8 cellular contexts compared by ENCODE assay signal in the genomic region with DNA sequence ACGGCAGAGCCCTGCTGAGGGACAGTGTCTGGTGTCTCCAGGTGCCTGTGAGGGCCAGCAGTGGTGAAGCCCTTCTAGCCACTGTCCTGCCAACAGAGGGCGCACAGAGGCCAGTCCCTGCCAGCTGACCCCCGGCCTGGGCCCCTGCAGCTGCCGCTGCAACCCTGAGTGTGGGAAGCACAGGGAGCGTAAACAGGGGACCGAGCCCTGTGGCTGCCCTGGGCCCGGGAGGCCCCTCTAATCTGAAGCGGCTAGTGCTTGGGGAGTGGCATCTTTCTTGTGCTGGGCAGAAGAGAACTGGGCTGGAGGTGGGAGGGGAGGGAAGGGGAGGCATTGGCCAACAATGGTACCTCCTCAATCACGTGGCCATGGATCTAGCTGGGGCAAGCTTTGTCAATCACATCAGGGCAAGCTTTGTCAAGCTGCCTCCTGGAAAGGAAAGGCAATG. TPM values are rescaled to one million over a fixed set of nuclear protein-coding genes. Genes with fewer than 3 reads are reported as not detected.
DNase-seq lines count a peak whose midpoint lies in the region; ATAC-seq and TF ChIP-seq lines count a peak whose summit lies in the region.

No MANE protein-coding gene starts in this region.

- TF ChIP-seq POLR2A in upper lobe of left lung (IDR thresholded peaks at IDR 0.05): peak in 1 of 4 donors; percentile 13

- intact Hi-C loops in CD14-positive monocyte (cut with micrococcal nuclease): no loop called here
- intact Hi-C loops in lower lobe of right lung (cut with DNase I): no loop called here

- peak; percentile 77 to 79 for ATAC-seq in lower lobe of right lung
- ATAC-seq in upper lobe of left lung (ENCODE audit: low FRiP score in 2 of 2): peak; percentile 67 to 76

- H3K9me3 ChIP-seq in HEK293 (ENCODE audit: control insufficient read depth, insufficient read depth, low read depth, low read length) (no peaks in the 10 kb centered on the region), NT2/D1 (ENCODE audit: insufficient read depth, low read length) (no peaks in the 10 kb centered on the region), lower lobe of right lung (no peaks in the 10 kb centered on the region), upper lobe of left lung (no peaks in the 10 kb centered on the region)

- no peaks in the 10 kb centered on the region for H3K27me3 ChIP-seq in NT2/D1 (ENCODE audit: insufficient read depth, insufficient read length)
- no peaks in the 10 kb centered on the region for H3K27me3 ChIP-seq in lower lobe of right lung (ENCODE audit: low read depth)
- H3K27me3 ChIP-seq in upper lobe of left lung: no peaks in the 10 kb centered on the region

- TF ChIP-seq CTCF in CD14-positive monocyte (IDR thresholded peaks at IDR 0.05) (peak; percentile 93), HEK293 (tag by site-specific recombination; IDR thresholded peaks at IDR 0.05) (peak; percentile 87), lower lobe of right lung (IDR thresholded peaks at IDR 0.05) (peak; percentile 75), upper lobe of left lung (IDR thresholded peaks at IDR 0.05) (peak; percentile 60 to 79 (median 70))

- H3K36me3 ChIP-seq in HEK293 (ENCODE audit: control insufficient read depth in 2 of 2, insufficient read depth in 1 of 2, low read length in 2 of 2) (peaks cover 0 to 21% of the 10 kb centered on the region in 2 experiments; a peak in 1 of 3 replicates), NT2/D1 (ENCODE audit: insufficient read depth, insufficient read length, low read length) (peaks cover 12% of the 10 kb centered on the region), lower lobe of right lung (no peaks in the 10 kb centered on the region), upper lobe of left lung (peaks cover 0 to 11% (median 0%) of the 10 kb centered on the region in 4 donors)

- peak overlapping the region; percentile 46 to 91 (median 82) for H3K27ac Mint-ChIP-seq in CD14-positive monocyte

- TF ChIP-seq EP300 in upper lobe of left lung (IDR thresholded peaks at IDR 0.05): no peak

- CTCF ChIA-PET in HEK293 (lab: Yijun Ruan, JAX): interaction anchor here (0.6 to 7.2 kb wide), 24 partner anchors 10 to 566 kb away, joined by 3 to 57 read pairs (median 4); a partner anchor contains a TSS

- H3K4me3 ChIP-seq in HEK293 (ENCODE audit: low read depth, low read length): no peak overlapping the region
- no peak overlapping the region for H3K4me3 ChIP-seq in NT2/D1 (ENCODE audit: insufficient read length, low read depth)
- peak overlapping the region; percentile 7 for H3K4me3 ChIP-seq in lower lobe of right lung
- H3K4me3 ChIP-seq in upper lobe of left lung: peak overlapping the region in 2 of 4 donors; percentile 11 to 35

- no peaks in the 10 kb centered on the region for H3K9me3 Mint-ChIP-seq in CD14-positive monocyte

- H3K4me1 ChIP-seq in HEK293 (ENCODE audit: control insufficient read depth, insufficient read depth, low read length) (peaks cover 15% of the 10 kb centered on the region), NT2/D1 (ENCODE audit: insufficient read depth, insufficient read length) (peaks cover 28% of the 10 kb centered on the region), lower lobe of right lung (peaks cover 54% of the 10 kb centered on the region), upper lobe of left lung (peaks cover 41 to 59% (median 55%) of the 10 kb centered on the region in 4 donors)

- WGBS in upper lobe of left lung, 2 donors: 7 to 41% methylated on average over 6 to 9 of the region's 9 CpGs

- POLR2A ChIA-PET in HEK293 (lab: Yijun Ruan, JAX): interaction anchor here (0.7 to 2.5 kb wide), 4 partner anchors 15 to 64 kb away, joined by 3 to 10 read pairs (median 4); a partner anchor contains a TSS

- peaks cover 60% of the 10 kb centered on the region for H3K4me1 Mint-ChIP-seq in CD14-positive monocyte

- H3K4me3 Mint-ChIP-seq in CD14-positive monocyte: peak overlapping the region; percentile 66 to 70

- H3K27ac ChIP-seq in HEK293 (ENCODE audit: extremely low read depth, low read depth, low read length) (peak overlapping the region; percentile 2; the same call in 1 of the 2 replicates), lower lobe of right lung (peak overlapping the region; percentile 7), upper lobe of left lung (peak overlapping the region in 3 of 4 donors; percentile 62 to 88 (median 84))

- H3K27me3 Mint-ChIP-seq in CD14-positive monocyte (ENCODE audit: low read depth in 3 of 3): peaks cover 0 to 3% (median 0%) of the 10 kb centered on the region in 3 donors

- DNase-seq in CD14-positive monocyte (ENCODE audit: low spot score): peak; percentile 68
- peak; percentile 50 for DNase-seq in NT2/D1 (ENCODE audit: low read depth, low spot score)
- peak; percentile 23 to 70 for DNase-seq in dermis microvascular lymphatic vessel endothelial cell (ENCODE audit: low read depth in 2 of 2)
- peak; percentile 85 for DNase-seq in lower lobe of right lung
- peak; percentile 87 to 88 for DNase-seq in upper lobe of left lung
- DNase-seq in amniotic stem cell (lab: John Stamatoyannopoulos, UW): no peak
- DNase-seq in NCI-H1694 (lab: John Stamatoyannopoulos, UW): no peak

- H3K36me3 Mint-ChIP-seq in CD14-positive monocyte: peaks cover 13 to 23% of the 10 kb centered on the region in 2 donors

- peak overlapping the region; percentile 10 for H3K9ac ChIP-seq in NT2/D1 (ENCODE audit: insufficient read length, low read depth)

TF ChIP-seq in HEK293, 187 proteins besides CTCF, POLR2A, EP300 and RAD21 (continues in another document):
- TF ChIP-seq ZSCAN23 (tag by site-specific recombination; IDR thresholded peaks at IDR 0.05) (no peak), ZNF366 (tag by site-specific recombination; conservative IDR thresholded peaks at IDR 0.05) (no peak), BCL11A (tag by site-specific recombination; IDR thresholded peaks at IDR 0.05; ENCODE audit: low read depth) (no peak), ZNF157 (tag by site-specific recombination; IDR thresholded peaks at IDR 0.05) (no peak), ZIC2 (tag by site-specific recombination; IDR thresholded peaks at IDR 0.05) (peak; percentile 76), ZSCAN16 (tag by site-specific recombination; IDR thresholded peaks at IDR 0.05) (no peak), ZNF600 (tag by site-specific recombination; IDR thresholded peaks at IDR 0.05) (peak; percentile 67; the same call in 1 of the 2 replicates), ZBTB48 (tag by site-specific recombination; IDR thresholded peaks at IDR 0.05) (peak; percentile 93), ZNF146 (tag by site-specific recombination; IDR thresholded peaks at IDR 0.05) (no peak), WT1 (tag by site-specific recombination; IDR thresholded peaks at IDR 0.05) (0 out of 2 replicates have a peak, but pooled peaks have one; percentile 19), SALL2 (tag by site-specific recombination; IDR thresholded peaks at IDR 0.05; ENCODE audit: borderline replicate concordance) (no peak), ZFP69B (tag by site-specific recombination; IDR thresholded peaks at IDR 0.05) (peak; percentile 68; the same call in 1 of the 2 replicates), ZNF501 (tag by site-specific recombination; IDR thresholded peaks at IDR 0.05) (no peak), ZNF48 (tag by site-specific recombination; IDR thresholded peaks at IDR 0.05) (no peak), ZNF112 (tag by site-specific recombination; IDR thresholded peaks at IDR 0.05) (no peak), HOXA7 (CRISPR knock-in tag; IDR thresholded peaks at IDR 0.05; ENCODE audit: borderline replicate concordance) (no peak), ZNF23 (tag by site-specific recombination; IDR thresholded peaks at IDR 0.05; ENCODE audit: borderline replicate concordance) (no peak), SP7 (tag by site-specific recombination; IDR thresholded peaks at IDR 0.05) (peak; percentile 35; the same call in 1 of the 2 replicates), ZNF837 (tag by site-specific recombination; IDR thresholded peaks at IDR 0.05) (no peak)
- TF ChIP-seq, protein P1, sequence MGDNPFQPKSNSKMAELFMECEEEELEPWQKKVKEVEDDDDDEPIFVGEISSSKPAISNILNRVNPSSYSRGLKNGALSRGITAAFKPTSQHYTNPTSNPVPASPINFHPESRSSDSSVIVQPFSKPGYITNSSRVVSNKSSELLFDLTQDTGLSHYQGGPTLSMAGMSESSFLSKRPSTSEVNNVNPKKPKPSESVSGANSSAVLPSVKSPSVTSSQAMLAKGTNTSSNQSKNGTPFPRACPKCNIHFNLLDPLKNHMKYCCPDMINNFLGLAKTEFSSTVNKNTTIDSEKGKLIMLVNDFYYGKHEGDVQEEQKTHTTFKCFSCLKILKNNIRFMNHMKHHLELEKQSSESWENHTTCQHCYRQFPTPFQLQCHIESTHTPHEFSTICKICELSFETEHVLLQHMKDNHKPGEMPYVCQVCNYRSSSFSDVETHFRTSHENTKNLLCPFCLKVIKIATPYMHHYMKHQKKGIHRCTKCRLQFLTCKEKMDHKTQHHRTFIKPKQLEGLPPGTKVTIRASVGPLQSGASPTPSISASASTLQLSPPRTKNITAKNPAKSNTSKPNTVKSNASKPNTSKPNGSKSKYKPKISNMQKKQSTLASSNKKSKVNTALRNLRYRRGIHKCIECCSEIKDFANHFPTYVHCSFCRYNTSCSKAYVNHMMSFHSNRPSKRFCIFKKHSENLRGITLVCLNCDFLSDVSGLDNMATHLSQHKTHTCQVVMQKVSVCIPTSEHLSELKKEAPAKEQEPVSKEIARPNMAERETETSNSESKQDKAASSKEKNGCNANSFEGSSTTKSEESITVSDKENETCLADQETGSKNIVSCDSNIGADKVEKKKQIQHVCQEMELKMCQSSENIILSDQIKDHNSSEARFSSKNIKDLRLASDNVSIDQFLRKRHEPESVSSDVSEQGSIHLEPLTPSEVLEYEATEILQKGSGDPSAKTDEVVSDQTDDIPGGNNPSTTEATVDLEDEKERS (tag by site-specific recombination; IDR thresholded peaks at IDR 0.05): no peak

RNA-seq across cellular contexts. Expression of a gene that starts 34.6 kb away (rescaled TPM):
- 10 to 100 TPM; 39.4 to 41.4 TPM for polyA plus RNA-seq in CD14-positive monocyte
- 38.4 and 82.4 TPM in 2 replicates for total RNA-seq in dermis microvascular lymphatic vessel endothelial cell
- 142 TPM for total RNA-seq in lower lobe of right lung
- total RNA-seq in upper lobe of left lung: 100 to 1,000 TPM; 162 to 279 (median 177) TPM

RNA-seq across cellular contexts. Expression of a gene that starts 35.3 kb away (rescaled TPM):
- 1 to 10 TPM; 6.0 to 6.3 TPM for polyA plus RNA-seq in CD14-positive monocyte
- total RNA-seq in dermis microvascular lymphatic vessel endothelial cell (3.2 and 4.4 TPM in 2 replicates), lower lobe of right lung (7.3 TPM), upper lobe of left lung (1 to 10 TPM; 4.6 to 7.9 (median 6.4) TPM)

RNA-seq across cellular contexts. Expression of a gene that starts 35.6 kb away (rescaled TPM):
- 1 to 10 TPM; 1.8 to 2.0 TPM for polyA plus RNA-seq in CD14-positive monocyte
- total RNA-seq in dermis microvascular lymphatic vessel endothelial cell (6.8 and 6.9 TPM in 2 replicates), lower lobe of right lung (10.0 TPM), upper lobe of left lung (10 to 100 TPM in 2 of 6 donors, 1 to 10 TPM in 4; 3.9 to 28.3 (median 8.0) TPM)

Comparison
In these comparisons a context has a peak if more than half of its experiments do, and no peak if none do; other contexts are left out.
1. DNase-seq: peak in CD14-positive monocyte (single experiment), NT2/D1 (single experiment), dermis microvascular lymphatic vessel endothelial cell (2 of 2), lower lobe of right lung (single experiment) and upper lobe of left lung (2 of 2); none in amniotic stem cell (single experiment) and NCI-H1694 (single experiment).
2. H3K27ac ChIP-seq: peak in every context shown above with its lines; median percentile 84 in upper lobe of left lung; 7 in lower lobe of right lung; 2 in HEK293.
3. Peak in every context shown above with its lines, with median percentiles within 50 percentile points of each other: CTCF ChIP-seq.